In genomic region chr4:85268146-85268545, GRCh38 we compare ENCODE assay signal across 21 cellular contexts.
"Had no signal": no experiment of that assay in that cellular context is flagged by ENCODE, and none has a peak within 500 bp of the region (broad histone marks: within the 10 kb centered on the region; RNA-seq: fewer than 3 reads in every experiment).

No MANE protein-coding gene starts in this region.

- ATAC-seq: foreskin keratinocyte, gastroesophageal sphincter, heart left ventricle, left cardiac atrium, left lung, left ventricle myocardium superior, lower lobe of right lung, mucosa of descending colon had no signal

- H3K79me2 ChIP-seq: hepatocyte had no signal

- H3K4me1 ChIP-seq: esophagus muscularis mucosa, foreskin keratinocyte, gastroesophageal sphincter, left lung, lower lobe of right lung had no signal

- DNase-seq: dermis blood vessel endothelial cell; dorsolateral prefrontal cortex; effector CD4-positive, alpha-beta T cell; effector memory CD4-positive, alpha-beta T cell; foreskin keratinocyte; heart left ventricle; hypothalamus; immature natural killer cell; left cardiac atrium; left lung; left ventricle myocardium superior; lower lobe of right lung; mesenchymal stem cell; mucosa of descending colon had no signal

- H2AFZ ChIP-seq: hepatocyte had no signal

- H3K4me3 ChIP-seq: coronary artery, dorsolateral prefrontal cortex, esophagus muscularis mucosa, gastroesophageal sphincter, heart left ventricle, hepatocyte, left lung, lower lobe of right lung, mucosa of descending colon had no signal

- H3K9me3 ChIP-seq: lower lobe of right lung, mucosa of descending colon had no signal

- FAIRE-seq: endothelial cell of umbilical vein, frontal cortex, keratinocyte had no signal

- H3K27me3 ChIP-seq: dorsolateral prefrontal cortex, esophagus muscularis mucosa, gastroesophageal sphincter, heart left ventricle, hepatocyte, left lung had no signal

- H3K36me3 ChIP-seq: esophagus muscularis mucosa, gastroesophageal sphincter, heart left ventricle, left lung, lower lobe of right lung had no signal

- H3K27ac ChIP-seq: coronary artery, dorsolateral prefrontal cortex, esophagus muscularis mucosa, foreskin keratinocyte, gastroesophageal sphincter, heart left ventricle, hepatocyte, left lung, lower lobe of right lung had no signal

- H3K4me2 ChIP-seq: hepatocyte had no signal
